ENCODE assay signal across 12 cellular contexts in the genomic region with DNA sequence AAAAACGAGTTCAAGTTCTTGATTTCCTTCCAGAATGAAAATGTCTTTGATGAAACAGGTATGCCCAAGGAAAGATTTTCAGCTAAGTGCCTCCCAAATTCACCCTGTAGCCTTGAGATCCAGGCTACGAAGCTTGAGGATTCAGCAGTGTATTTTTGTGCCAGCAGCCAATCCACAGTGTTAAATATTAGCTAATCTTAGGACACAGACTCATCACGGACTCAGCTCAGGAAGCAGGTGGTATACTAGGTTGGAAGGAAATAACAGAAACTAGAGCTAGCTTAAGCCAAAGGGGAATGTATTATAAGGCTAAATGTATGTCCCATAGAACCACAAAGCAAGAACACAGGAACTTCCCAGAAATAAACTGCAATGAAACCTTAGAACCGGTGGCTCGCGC.
"Had no signal": no experiment of that assay in that cellular context is flagged by ENCODE, and none has a peak within 500 bp of the region (broad histone marks: within the 10 kb centered on the region; RNA-seq: fewer than 3 reads in every experiment).

No MANE protein-coding gene starts in this region.

- H3K9me3 ChIP-seq: esophagus muscularis mucosa, right atrium auricular region, tibial nerve had no signal

- DNase-seq: activated CD4-positive, alpha-beta T cell treated with anti-CD3 and anti-CD28 coated beads, Interleukin-2, amount 50 U/mL, for 4 hours; activated gamma-delta T cell; effector memory CD4-positive, alpha-beta T cell; left colon; naive B cell; stimulated activated CD4-positive, alpha-beta T cell treated with anti-CD3 and anti-CD28 coated beads, Interleukin-2, amount 100 ng/mL, for 24 hours; stimulated activated naive CD4-positive, alpha-beta T cell treated with Interleukin-2 at 50 U/mL for 16 hours; substantia nigra had no signal

- H3K4me1 ChIP-seq: esophagus muscularis mucosa, right atrium auricular region, tibial nerve had no signal

- H3K36me3 ChIP-seq: cardiac muscle cell, esophagus muscularis mucosa, right atrium auricular region, tibial nerve had no signal

- H3K27ac ChIP-seq: cardiac muscle cell, esophagus muscularis mucosa, right atrium auricular region, tibial nerve had no signal

- H3K27me3 ChIP-seq: right atrium auricular region had no signal

- H3K4me3 ChIP-seq: cardiac muscle cell, esophagus muscularis mucosa, right atrium auricular region, tibial nerve had no signal
